ENCODE assay signal across 8 cellular contexts in genomic region chr2:40488101-40488598, GRCh38. TPM values are rescaled to one million over a fixed set of nuclear protein-coding genes. Genes with fewer than 3 reads are reported as not detected.
DNase-seq lines count a peak whose midpoint lies in the region; ATAC-seq, FAIRE-seq and TF ChIP-seq lines count a peak whose summit lies in the region.

No MANE protein-coding gene starts in this region.

- SMC1A ChIA-PET in GM12878 (lab: Charles Lee; ENCODE audit: uncharacterized antibody, unreplicated experiment) = interaction anchor here (0.9 to 2.1 kb wide), 4 partner anchors 9 to 66 kb away, joined by 4 to 9 read pairs (median 5); no protein-coding TSS in a partner anchor

- POLR2A ChIA-PET in GM12878 (lab: Charles Lee) = no interaction called here

- TF ChIP-seq CTCF in AG09319 (IDR thresholded peaks at IDR 0.05; ENCODE audit: low read depth, low read length) = peak; percentile 58
- no peak for TF ChIP-seq CTCF in GM12878 (IDR thresholded peaks at IDR 0.05 in 2 of 3, conservative IDR thresholded peaks at IDR 0.05 in 1 of 3; ENCODE audit: control insufficient read depth in 2 of 3, extremely low read depth in 1 of 3, insufficient read depth in 1 of 3, low read depth in 3 of 3, low read length in 3 of 3)
- peak in 3 of 4 donors; percentile 24 to 40 (median 38) for TF ChIP-seq CTCF in right lobe of liver (IDR thresholded peaks at IDR 0.05)
- TF ChIP-seq CTCF in vagina (IDR thresholded peaks at IDR 0.05) = peak in 1 of 3 experiments; percentile 25

- H3K79me2 ChIP-seq in GM12878 (ENCODE audit: control insufficient read depth, insufficient read depth, low read length) = no peaks in the 10 kb centered on the region

- H3K27me3 ChIP-seq in GM12878 (replicated peaks in 1 of 2; ENCODE audit: control insufficient read depth in 2 of 2, insufficient read depth in 2 of 2, low read length in 1 of 2) (no peaks in the 10 kb centered on the region), right lobe of liver (no peaks in the 10 kb centered on the region), vagina (no peaks in the 10 kb centered on the region)

- H3K9me3 ChIP-seq in GM12878 (replicated peaks; ENCODE audit: control insufficient read depth, insufficient read depth, low read length) (no peaks in the 10 kb centered on the region), right lobe of liver (no peaks in the 10 kb centered on the region), vagina (no peaks in the 10 kb centered on the region)

- peaks cover 0 to 7% of the 10 kb centered on the region in 2 donors for H3K9me3 Mint-ChIP-seq in effector memory CD8-positive, alpha-beta T cell

- TF ChIP-seq POLR2A in GM12878 (IDR thresholded peaks at IDR 0.05; ENCODE audit: low read depth, low read length) (no peak), right lobe of liver (IDR thresholded peaks at IDR 0.05) (no peak), vagina (IDR thresholded peaks at IDR 0.05) (no peak)

- no peak overlapping the region for H2AFZ ChIP-seq in GM12878 (ENCODE audit: control insufficient read depth, low read depth, low read length)

- intact Hi-C loops in GM12878 (cut with micrococcal nuclease; ENCODE audit: unreplicated experiment) = no loop called here
- intact Hi-C loops in right lobe of liver (cut with DNase I) = no loop called here
- intact Hi-C loops in vagina (cut with DNase I) = no loop called here

- in situ Hi-C loops in GM12878 (cut with MboI) = no loop called here

- WGBS in GM12878 (ENCODE audit: insufficient coverage, insufficient replicate concordance, low lambda C conversion rate, missing lambda C conversion rate) = 27% methylated on average over 4 of the region's 4 CpGs
- WGBS in right lobe of liver (ENCODE audit: insufficient coverage, low coverage, low lambda C conversion rate, missing lambda C conversion rate) = 13% methylated on average over 4 of the region's 4 CpGs

- CTCF ChIA-PET in GM12878 (lab: Yijun Ruan, JAX) = interaction anchor here (0.5 to 1.1 kb wide), 3 partner anchors 10 to 87 kb away, joined by 3 to 5 read pairs (median 4); no protein-coding TSS in a partner anchor

- H3K4me2 ChIP-seq in GM12878 (ENCODE audit: control insufficient read depth, insufficient read depth) = no peak overlapping the region

- no TSS peak for BruUV-seq in GM12878 (replicated peaks; lab: Mats Ljungman, UMichigan)

- H3K27me3 Mint-ChIP-seq in effector memory CD8-positive, alpha-beta T cell = no peaks in the 10 kb centered on the region

- no peak overlapping the region for H3K27ac Mint-ChIP-seq in effector memory CD8-positive, alpha-beta T cell

- no peaks in the 10 kb centered on the region for H3K4me1 ChIP-seq in GM12878 (ENCODE audit: control insufficient read depth, insufficient read depth, low read length)
- no peaks in the 10 kb centered on the region for H3K4me1 ChIP-seq in right lobe of liver
- peaks cover 13% of the 10 kb centered on the region for H3K4me1 ChIP-seq in vagina

- no peaks in the 10 kb centered on the region for H3K36me3 Mint-ChIP-seq in effector memory CD8-positive, alpha-beta T cell (ENCODE audit: insufficient read depth)

- H4K20me1 ChIP-seq in GM12878 (ENCODE audit: control insufficient read depth, insufficient read depth) = no peaks in the 10 kb centered on the region

- RAD21 ChIA-PET in GM12878 (lab: Charles Lee; ENCODE audit: unreplicated experiment) = interaction anchor here (1.3 kb wide), 1 partner anchor 25 kb away, joined by 3 read pairs; no protein-coding TSS in a partner anchor

- H3K36me3 ChIP-seq in GM12878 (ENCODE audit: control insufficient read depth in 2 of 2, insufficient read depth in 2 of 2, low read length in 1 of 2) (no peaks in the 10 kb centered on the region), right lobe of liver (no peaks in the 10 kb centered on the region), vagina (no peaks in the 10 kb centered on the region)

- DNase-seq in AG09319 (ENCODE audit: extremely low read depth, low read depth) (peak; percentile 24), Kasumi-1 (lab: John Stamatoyannopoulos, UW) (peak; percentile 40 to 46), GM12878 (ENCODE audit: low read depth, low spot score) (no peak), right lobe of liver (no peak), vagina (ENCODE audit: extremely low spot score in 2 of 2) (no peak)
- no peak for DNase-seq in effector memory CD8-positive, alpha-beta T cell

- FAIRE-seq in GM12878 (lab: Jason Lieb, UNC) = no peak

- TF ChIP-seq EP300 in GM12878 (IDR thresholded peaks at IDR 0.05; ENCODE audit: borderline replicate concordance in 1 of 2, control insufficient read depth in 1 of 2, low read depth in 2 of 2, low read length in 2 of 2) = no peak

- H3K27ac ChIP-seq in GM12878 (ENCODE audit: control insufficient read depth, insufficient read depth) (no peak overlapping the region), right lobe of liver (no peak overlapping the region), vagina (no peak overlapping the region)

- H3K4me1 Mint-ChIP-seq in effector memory CD8-positive, alpha-beta T cell (ENCODE audit: low read depth in 2 of 2) = peaks cover 0 to 5% of the 10 kb centered on the region in 2 donors

- TF ChIP-seq RAD21 in GM12878 (IDR thresholded peaks at IDR 0.05; ENCODE audit: insufficient read depth, low read depth, low read length) = no peak

- H3K9ac ChIP-seq in GM12878 (ENCODE audit: control insufficient read depth, insufficient read depth, low read length) = no peak overlapping the region

- no peak overlapping the region for H3K4me3 Mint-ChIP-seq in effector memory CD8-positive, alpha-beta T cell

- 0 out of 3 replicates have a peak, but pooled peaks have one; percentile 21 for ATAC-seq in GM12878
- ATAC-seq in right lobe of liver = peak in 3 of 4 donors; percentile 20 to 45 (median 33)
- ATAC-seq in HG03196 (IDR thresholded peaks at IDR 0.05; ENCODE audit: unreplicated experiment) = no peak
- no peak for ATAC-seq in activated CD4-positive, CD25-positive, alpha-beta regulatory T cell treated with anti-CD3 and anti-CD28 coated beads, Interleukin-2, amount 50 U/mL, for 24 hours
- ATAC-seq in effector memory CD8-positive, alpha-beta T cell (replicated peaks) = no peak

- no peak overlapping the region for H3K4me3 ChIP-seq in GM12878
- H3K4me3 ChIP-seq in right lobe of liver = no peak overlapping the region
- H3K4me3 ChIP-seq in vagina = no peak overlapping the region

TF ChIP-seq in GM12878, 131 proteins besides CTCF, POLR2A, EP300 and RAD21:
- TF ChIP-seq ZSCAN29 (IDR thresholded peaks at IDR 0.05) = no peak
- peak; percentile 56; the same call in 1 of the 2 replicates for TF ChIP-seq ZNF384 (IDR thresholded peaks at IDR 0.05; ENCODE audit: borderline replicate concordance, low read depth, low read length)

RNA-seq across cellular contexts. Expression of gene SLC8A1, which starts 36.3 kb away (rescaled TPM):
- 0.27 and 0.46 TPM in 2 replicates for total RNA-seq in GM12878 (2013; cell fraction: nucleolus; rRNA removed)
- total RNA-seq in GM12878 (2014; rRNA removed) (0.11 TPM in 1 of 2 replicates, not detected in the other), GM12878 (2014; rRNA removed; fragmentation: Illumina TruSeq; extraction: Trizol) (under 0.01 and 0.05 TPM in 2 replicates), GM12878 (2021) (0.11 and 0.21 TPM in 2 replicates), right lobe of liver (10 to 100 TPM in 1 of 6 experiments, 1 to 10 TPM in 5; 3.3 to 12.1 (median 4.9) TPM), vagina (40.8 TPM)
- polyA plus RNA-seq in GM12878 (2011; ENCODE audit: low read depth) = not detected
- polyA plus RNA-seq in GM12878 (2011; rRNA removed) (1.2 and 2.1 TPM in 2 replicates), GM12878 (2014; fragmentation: Illumina TruSeq; extraction: Trizol) (0.01 and 0.02 TPM in 2 replicates), GM12878 (2014; fragmentation: Nextera tagmentation; extraction: Ambion mirVana) (under 1 TPM in 1 of 2 experiments, not detected in 1; under 0.01 TPM), GM12878 (2014; rRNA removed) (under 0.01 TPM in 1 of 2 replicates, not detected in the other), GM12878 (2016; fragmentation: Nextera tagmentation; extraction: Ambion mirVana) (under 1 TPM in 1 of 2 experiments, not detected in 1; 0.04 TPM)
- 0.57 and 0.58 TPM in 2 replicates for polyA plus RNA-seq in GM12878 (2011; cell fraction: cytosol; rRNA removed)
- polyA plus RNA-seq in GM12878 (2011; cell fraction: nucleus; rRNA removed) = 1.2 TPM in 2 replicates
- not detected in 2 replicates for polyA plus RNA-seq in GM12878 (2012)
- 10.5 and 14.9 TPM in 2 replicates for polyA minus RNA-seq in GM12878 (2011; rRNA and poly(A)+ RNA removed)
- 2.5 and 2.9 TPM in 2 replicates for polyA minus RNA-seq in GM12878 (2011; cell fraction: cytosol; rRNA and poly(A)+ RNA removed)
- polyA minus RNA-seq in GM12878 (2011; cell fraction: nucleus; rRNA and poly(A)+ RNA removed) = 5.4 and 5.5 TPM in 2 replicates

Comparison
In these comparisons a context has a peak if more than half of its experiments do, and no peak if none do; other contexts are left out.
1. DNase-seq: peak in AG09319 (single experiment) and Kasumi-1 (2 of 2); none in GM12878 (single experiment), right lobe of liver (0 of 3), vagina (0 of 2) and effector memory CD8-positive, alpha-beta T cell (0 of 3).
2. CTCF ChIP-seq: peak in AG09319 (single experiment) and right lobe of liver (3 of 4); none in GM12878 (0 of 3).
3. ATAC-seq: peak in GM12878 (single experiment) and right lobe of liver (3 of 4); none in HG03196 (single experiment), activated CD4-positive, CD25-positive, alpha-beta regulatory T cell treated with anti-CD3 and anti-CD28 coated beads, Interleukin-2, amount 50 U/mL, for 24 hours (0 of 2) and effector memory CD8-positive, alpha-beta T cell (single experiment).